20 cellular contexts compared by ENCODE assay signal in genomic region chr3:169515132-169515531, GRCh38.
"Had no signal": no experiment of that assay in that cellular context is flagged by ENCODE, and none has a peak within 500 bp of the region (broad histone marks: within the 10 kb centered on the region; RNA-seq: fewer than 3 reads in every experiment).

No MANE protein-coding gene starts in this region.

- ATAC-seq: Panc1, T-cell had no signal

- H3K9ac ChIP-seq: SK-N-SH had no signal

- H3K9me3 ChIP-seq: SK-N-SH had no signal

- H3K9me2 ChIP-seq: SK-N-SH had no signal

- H3K4me2 ChIP-seq: SK-N-SH had no signal

- H3K36me3 ChIP-seq: MG63 had no signal

- H3K27ac ChIP-seq: RWPE1 had no signal

- H3K27me3 ChIP-seq: MG63 had no signal

- DNase-seq: KBM-7, MG63, NCI-H1092, NCI-H1105 treated with DMSO at 0.1 percent for 48 hours, NCI-H1436 treated with DMSO at 0.1 percent for 48 hours, NCI-H1694, NCI-H187 treated with DMSO at 0.1 percent for 48 hours, NCI-H2029 treated with DMSO at 0.1 percent for 48 hours, NCI-H2171 treated with DMSO at 0.1 percent for 48 hours, NCI-H345, NCI-H446 treated with DMSO at 0.1 percent for 48 hours, NCI-H510A treated with DMSO at 0.1 percent for 48 hours, NCI-H526, NCI-H774, SHP77, SK-N-SH, SW 1271, T-cell had no signal

- H3K4me3 ChIP-seq: MG63 had no signal
